ENCODE assay signal across 9 cellular contexts in genomic region chr14:65095633-65096205, GRCh38. TPM values are rescaled to one million over a fixed set of nuclear protein-coding genes. Genes with fewer than 3 reads are reported as not detected.
DNase-seq lines count a peak whose midpoint lies in the region; ATAC-seq and TF ChIP-seq lines count a peak whose summit lies in the region.
"Had no signal": no experiment of that assay in that cellular context is flagged by ENCODE, and none has a peak within 500 bp of the region (broad histone marks: within the 10 kb centered on the region; RNA-seq: fewer than 3 reads in every experiment).

No MANE protein-coding gene starts in this region.

- no peak for TF ChIP-seq CTCF in prostate gland (IDR thresholded peaks at IDR 0.05)

- no peaks in the 10 kb centered on the region for H3K27me3 Mint-ChIP-seq in CD4-positive, CD25-positive, alpha-beta regulatory T cell
- H3K27me3 Mint-ChIP-seq: dendritic cell treated with granulocyte-macrophage colony-stimulating factor and Interleukin-4, amounts not matched to agents 40 ng/mL and 50 ng/mL, for 4 days had no signal

- H3K36me3 Mint-ChIP-seq in CD4-positive, CD25-positive, alpha-beta regulatory T cell: peaks cover 54% of the 10 kb centered on the region

- H3K27ac ChIP-seq in CD4-positive, CD25-positive, alpha-beta regulatory T cell (ENCODE audit: insufficient read depth, low read length, poor library complexity, severe bottlenecking): peak overlapping the region; percentile 14
- peak overlapping the region; percentile 66 to 71 for H3K27ac ChIP-seq in prostate gland

- H3K9me3 Mint-ChIP-seq in CD4-positive, CD25-positive, alpha-beta regulatory T cell: peaks cover 0 to 2% (median 0%) of the 10 kb centered on the region in 7 donors
- H3K9me3 Mint-ChIP-seq: dendritic cell treated with granulocyte-macrophage colony-stimulating factor and Interleukin-4, amounts not matched to agents 40 ng/mL and 50 ng/mL, for 4 days had no signal

- ATAC-seq in CD4-positive, CD25-positive, alpha-beta regulatory T cell (ENCODE audit: low read depth in 2 of 2): no peak
- no peak for ATAC-seq in HG03097 (IDR thresholded peaks at IDR 0.05; ENCODE audit: low FRiP score, unreplicated experiment)
- no peak for ATAC-seq in HG02981 (IDR thresholded peaks at IDR 0.05; ENCODE audit: unreplicated experiment)
- ATAC-seq in GM19395 (IDR thresholded peaks at IDR 0.05; ENCODE audit: unreplicated experiment): no peak
- ATAC-seq in GM18519 (IDR thresholded peaks at IDR 0.05; ENCODE audit: low FRiP score, unreplicated experiment): no peak

- peaks cover 64% of the 10 kb centered on the region for H3K36me3 ChIP-seq in CD4-positive, CD25-positive, alpha-beta regulatory T cell (ENCODE audit: control insufficient read depth, insufficient read depth, low read length)
- H3K36me3 ChIP-seq in prostate gland: peaks cover 0 to 10% of the 10 kb centered on the region in 2 donors

- no peaks in the 10 kb centered on the region for H3K9me3 ChIP-seq in CD4-positive, CD25-positive, alpha-beta regulatory T cell (ENCODE audit: control insufficient read depth in 2 of 2, low read length in 2 of 2)
- no peaks in the 10 kb centered on the region for H3K9me3 ChIP-seq in prostate gland

- H3K27ac Mint-ChIP-seq in CD4-positive, CD25-positive, alpha-beta regulatory T cell: peak overlapping the region in 2 of 3 donors; percentile 62 to 75

- no peak for TF ChIP-seq POLR2A in prostate gland (IDR thresholded peaks at IDR 0.05)

- WGBS in prostate gland: 10% methylated on average over 3 of the region's 3 CpGs

- peak overlapping the region in 3 of 4 donors; percentile 62 to 74 (median 68) for H3K4me3 Mint-ChIP-seq in CD4-positive, CD25-positive, alpha-beta regulatory T cell
- H3K4me3 Mint-ChIP-seq: dendritic cell treated with granulocyte-macrophage colony-stimulating factor and Interleukin-4, amounts not matched to agents 40 ng/mL and 50 ng/mL, for 4 days had no signal

- H3K27me3 ChIP-seq in CD4-positive, CD25-positive, alpha-beta regulatory T cell (ENCODE audit: control insufficient read depth, insufficient read depth, low read length): no peaks in the 10 kb centered on the region
- no peaks in the 10 kb centered on the region for H3K27me3 ChIP-seq in prostate gland (replicated peaks; ENCODE audit: insufficient read depth)

- DNase-seq in CD4-positive, CD25-positive, alpha-beta regulatory T cell: no peak
- DNase-seq in OCI-M1 (lab: John Stamatoyannopoulos, UW): peak; percentile 48
- DNase-seq in fibroblast of peridontal ligament (ENCODE audit: extremely low read depth): peak; percentile 95
- DNase-seq in prostate gland (ENCODE audit: low spot score): peak; percentile 88

- intact Hi-C loops in prostate gland (cut with DNase I): loop anchor here (2.0 kb wide), 1 partner anchor 15 kb away; no protein-coding TSS in a partner anchor

- peak overlapping the region; percentile 89 for H3K4me3 ChIP-seq in CD4-positive, CD25-positive, alpha-beta regulatory T cell (ENCODE audit: low read depth, low read length)
- no peak overlapping the region for H3K4me3 ChIP-seq in prostate gland

- peaks cover 55 to 91% (median 69%) of the 10 kb centered on the region in 4 donors for H3K4me1 Mint-ChIP-seq in CD4-positive, CD25-positive, alpha-beta regulatory T cell

- H3K4me1 ChIP-seq in CD4-positive, CD25-positive, alpha-beta regulatory T cell (ENCODE audit: control insufficient read depth, insufficient read depth, low read length, poor library complexity, severe bottlenecking): peaks cover 79% of the 10 kb centered on the region
- peaks cover 24% of the 10 kb centered on the region for H3K4me1 ChIP-seq in prostate gland (replicated peaks)

RNA-seq across cellular contexts. Expression of gene MAX, which starts 6.6 kb away (rescaled TPM):
- 219 TPM for total RNA-seq in CD4-positive, CD25-positive, alpha-beta regulatory T cell
- polyA plus RNA-seq in CD4-positive, CD25-positive, alpha-beta regulatory T cell: 100 to 1,000 TPM; 170 to 212 (median 179) TPM
- 10 to 100 TPM; 73.2 to 79.0 TPM for total RNA-seq in prostate gland

Comparison
In these comparisons a context has a peak if more than half of its experiments do, and no peak if none do; other contexts are left out.
1. DNase-seq: peak in OCI-M1 (single experiment), fibroblast of peridontal ligament (single experiment) and prostate gland (single experiment); none in CD4-positive, CD25-positive, alpha-beta regulatory T cell (0 of 3).